1 cellular context compared by ENCODE assay signal in genomic region chr14:72926292-72927028, GRCh38.
TF ChIP-seq lines count a peak whose summit lies in the region.

DCAF4 (plus strand) TSS chr14:72926464; CDS start chr14:72937979, 11,515 bp downstream.

TF ChIP-seq in K562, 482 proteins besides CTCF, POLR2A, EP300 and RAD21 (continued from another document and continues in another):
- TF ChIP-seq ARID3B (CRISPR knock-in tag; IDR thresholded peaks at IDR 0.05; ENCODE audit: borderline replicate concordance) (no peak), CBX2 (IDR thresholded peaks at IDR 0.05; ENCODE audit: insufficient read depth, low read length, poor library complexity, severe bottlenecking) (no peak), GMEB1 (CRISPR knock-in tag; IDR thresholded peaks at IDR 0.05) (no peak), MYNN (IDR thresholded peaks at IDR 0.05) (no peak), MYNN (CRISPR knock-in tag; IDR thresholded peaks at IDR 0.05) (no peak), POLR2AphosphoS2 (IDR thresholded peaks at IDR 0.05; ENCODE audit: low read length) (no peak), PHB (CRISPR knock-in tag; IDR thresholded peaks at IDR 0.05) (no peak), TFAM (CRISPR knock-in tag; conservative IDR thresholded peaks at IDR 0.05) (no peak), ZNF592 (IDR thresholded peaks at IDR 0.05) (no peak), SMARCE1 (IDR thresholded peaks at IDR 0.05) (no peak), ZNF75A (CRISPR knock-in tag; IDR thresholded peaks at IDR 0.05) (no peak), ZBTB33 (CRISPR knock-in tag; IDR thresholded peaks at IDR 0.05) (0 out of 2 replicates have a peak, but pooled peaks have one; percentile 68), STAT5A (IDR thresholded peaks at IDR 0.05; ENCODE audit: borderline replicate concordance, low read length) (no peak), NFXL1 (CRISPR knock-in tag; IDR thresholded peaks at IDR 0.05) (no peak), TSHZ1 (CRISPR knock-in tag; IDR thresholded peaks at IDR 0.05) (no peak), C11orf30 (IDR thresholded peaks at IDR 0.05; ENCODE audit: low read depth) (no peak), ZNF324 (CRISPR knock-in tag; IDR thresholded peaks at IDR 0.05) (no peak), ZFP30 (CRISPR knock-in tag; IDR thresholded peaks at IDR 0.05; ENCODE audit: borderline replicate concordance) (no peak), ATF1 (CRISPR knock-in tag; IDR thresholded peaks at IDR 0.05) (no peak), ATF1 (tag; IDR thresholded peaks at IDR 0.05) (peak; percentile 88), ZNF398 (CRISPR knock-in tag; IDR thresholded peaks at IDR 0.05) (no peak), CEBPZ (IDR thresholded peaks at IDR 0.05; ENCODE audit: borderline replicate concordance, low read depth, low read length) (peak; percentile 53; the same call in 1 of the 2 replicates), NR4A1 (CRISPR knock-in tag; IDR thresholded peaks at IDR 0.05) (no peak), NR4A1 (tag; IDR thresholded peaks at IDR 0.05) (no peak), MNT (conservative IDR thresholded peaks at IDR 0.05) (peak; percentile 98 to 99), TARDBP (IDR thresholded peaks at IDR 0.05) (no peak), ZNF57 (CRISPR knock-in tag; IDR thresholded peaks at IDR 0.05) (no peak), ZSCAN32 (CRISPR knock-in tag; IDR thresholded peaks at IDR 0.05) (no peak), E4F1 (CRISPR knock-in tag; IDR thresholded peaks at IDR 0.05; ENCODE audit: borderline replicate concordance) (no peak), WHSC1 (IDR thresholded peaks at IDR 0.05; ENCODE audit: low read length) (no peak), RBM39 (optimal IDR thresholded peaks at IDR 0.05; ENCODE audit: low read depth, low read length) (no peak), ELK1 (CRISPR knock-in tag; IDR thresholded peaks at IDR 0.05) (no peak)
